ENCODE assay signal across 8 cellular contexts in genomic region chr4:150209140-150209829, GRCh38.
A peak's percentile ranks its signal among the peaks of the same experiment; 100 is the strongest.
DNase-seq lines count a peak whose midpoint lies in the region; ATAC-seq and TF ChIP-seq lines count a peak whose summit lies in the region.

No MANE protein-coding gene starts in this region.

- H3K4me3 ChIP-seq in WERI-Rb-1 (ENCODE audit: low read depth, low read length): no peak overlapping the region

- TF ChIP-seq CTCF in GM12872 (IDR thresholded peaks at IDR 0.05; ENCODE audit: insufficient read depth, low read depth, low read length): peak; percentile 59
- TF ChIP-seq CTCF in WERI-Rb-1 (IDR thresholded peaks at IDR 0.05; ENCODE audit: low read depth, low read length): peak; percentile 80

- ATAC-seq in left cardiac atrium (peak; percentile 73 to 83), HG03097 (IDR thresholded peaks at IDR 0.05; ENCODE audit: low FRiP score, unreplicated experiment) (no peak)

- H3K27ac ChIP-seq in WERI-Rb-1: no peak overlapping the region

- intact Hi-C loops in left cardiac atrium (cut with DNase I): loop anchor here (2.0 to 5.0 kb wide), 3 partner anchors 132 to 198 kb away; partner anchors contain the start of gene DCLK2 (in 1 of the 2)

- no peaks in the 10 kb centered on the region for H3K27me3 ChIP-seq in WERI-Rb-1 (ENCODE audit: insufficient read depth, low read depth, severe bottlenecking)

- no peaks in the 10 kb centered on the region for H3K36me3 ChIP-seq in WERI-Rb-1

- peak; percentile 45 for DNase-seq in AG08396 (ENCODE audit: low spot score)
- peak; percentile 55 for DNase-seq in HuH-7 (ENCODE audit: low spot score)
- DNase-seq in WERI-Rb-1: peak; percentile 92
- DNase-seq in left cardiac atrium: peak; percentile 71
- DNase-seq in stimulated activated CD4-positive, alpha-beta T cell treated with anti-CD3 and anti-CD28 coated beads, Interleukin-4, amount 100 ng/mL, for 1 hour: peak; percentile 5
- DNase-seq in epidermal melanocyte (ENCODE audit: insufficient read length, low spot score): no peak

- H3K9me3 ChIP-seq in WERI-Rb-1 (ENCODE audit: severe bottlenecking): no peaks in the 10 kb centered on the region
